Comparison of ENCODE assay signal across 19 cellular contexts in the genomic region with DNA sequence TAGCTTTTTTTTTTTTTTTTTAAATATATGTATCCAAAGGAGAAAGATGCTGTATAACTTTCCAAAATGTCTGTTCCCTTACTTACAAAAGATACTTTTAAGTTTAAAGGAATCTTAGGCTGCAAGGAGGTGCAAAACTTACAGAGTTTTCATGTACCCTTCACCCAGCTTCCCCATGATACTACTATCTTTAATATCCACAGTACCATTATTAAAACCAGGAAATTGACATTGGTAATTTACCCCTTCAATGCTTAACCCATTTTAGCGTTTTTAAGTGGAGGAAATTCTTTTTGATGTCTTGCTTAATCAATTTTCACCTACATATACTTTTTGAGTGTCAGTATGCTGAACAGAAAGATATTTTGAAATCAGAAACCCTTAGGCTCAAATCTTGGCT.
DNase-seq lines count a peak whose midpoint lies in the region; ATAC-seq and TF ChIP-seq lines count a peak whose summit lies in the region.
"Had no signal": no experiment of that assay in that cellular context is flagged by ENCODE, and none has a peak within 500 bp of the region (broad histone marks: within the 10 kb centered on the region; RNA-seq: fewer than 3 reads in every experiment).

No MANE protein-coding gene starts in this region.

- TF ChIP-seq CTCF in DND-41 (IDR thresholded peaks at IDR 0.05; ENCODE audit: borderline replicate concordance, extremely low read depth, low read length, poor library complexity, severe bottlenecking) (no peak), mesothelial cell of epicardium (IDR thresholded peaks at IDR 0.05; ENCODE audit: unreplicated experiment) (no peak)

- H3K4me3 ChIP-seq in BLaER1 (no peak overlapping the region), DND-41 (ENCODE audit: low read depth in 1 of 2, low read length in 2 of 2) (no peak overlapping the region)
- H3K4me3 ChIP-seq: GM12878, GM23338 had no signal

- H3K27me3 Mint-ChIP-seq in mesothelial cell of epicardium (ENCODE audit: low read depth), result no peaks in the 10 kb centered on the region
- H3K27me3 Mint-ChIP-seq: CD4-positive, alpha-beta T cell; CD8-positive, alpha-beta memory T cell had no signal

- peak overlapping the region; percentile 53; the same call in 1 of the 2 replicates for H3K27ac ChIP-seq in BLaER1
- H3K27ac ChIP-seq in DND-41 (ENCODE audit: low read length), result peak overlapping the region; percentile 65
- H3K27ac ChIP-seq in KOPT-K1 (ENCODE audit: low read depth, low read length, poor library complexity, severe bottlenecking), result peak overlapping the region; percentile 91

- ATAC-seq in DND-41 (ENCODE audit: insufficient read depth, low read depth) (no peak), GM21825 (IDR thresholded peaks at IDR 0.05; ENCODE audit: unreplicated experiment) (no peak)
- ATAC-seq: GM12878, GM23338, HCT116 had no signal

- H3K4me1 Mint-ChIP-seq in mesothelial cell of epicardium, result peaks cover 61% of the 10 kb centered on the region

- H3K9me3 Mint-ChIP-seq in mesothelial cell of epicardium, result peaks cover 14% of the 10 kb centered on the region
- H3K9me3 Mint-ChIP-seq: CD4-positive, alpha-beta T cell had no signal

- peaks cover 12% of the 10 kb centered on the region for H3K9me3 ChIP-seq in BLaER1
- no peaks in the 10 kb centered on the region for H3K9me3 ChIP-seq in DND-41 (ENCODE audit: insufficient read depth, low read length, severe bottlenecking)
- H3K9me3 ChIP-seq in KOPT-K1 (ENCODE audit: insufficient read depth, low read length, poor library complexity, severe bottlenecking), result no peaks in the 10 kb centered on the region

- no peaks in the 10 kb centered on the region for H3K27me3 ChIP-seq in BLaER1
- H3K27me3 ChIP-seq in DND-41 (ENCODE audit: insufficient read depth, low read length, poor library complexity), result no peaks in the 10 kb centered on the region

- H4K20me1 ChIP-seq in BLaER1 (peaks cover 19% of the 10 kb centered on the region; the same call in 1 of the 2 replicates), DND-41 (ENCODE audit: insufficient read depth, low read length) (no peaks in the 10 kb centered on the region)

- H3K4me1 ChIP-seq in BLaER1 (peaks cover 43% of the 10 kb centered on the region), DND-41 (ENCODE audit: insufficient read depth, low read length) (peaks cover 34% of the 10 kb centered on the region)

- DNase-seq in DND-41 (no peak), mesothelial cell of epicardium (ENCODE audit: low spot score in 2 of 2, unreplicated experiment in 2 of 2) (no peak), GDM1 (lab: John Stamatoyannopoulos, UW) (no peak), NCI-H2081 treated with DMSO at 0.1 percent for 48 hours (lab: John Stamatoyannopoulos, UW) (no peak), cerebellum (ENCODE audit: low spot score) (no peak)
- DNase-seq: 8988T; CD4-positive, alpha-beta T cell; CD8-positive, alpha-beta memory T cell; DMS53; DMS79 treated with DMSO at 0.1 percent for 48 hours; H9; HFFc6 had no signal

- H3K27ac Mint-ChIP-seq in mesothelial cell of epicardium, result peak overlapping the region; percentile 97
- H3K27ac Mint-ChIP-seq: CD4-positive, alpha-beta T cell; CD8-positive, alpha-beta memory T cell; GM23338 had no signal

- peaks cover 44% of the 10 kb centered on the region for H3K36me3 ChIP-seq in BLaER1
- peaks cover under 1% of the 10 kb centered on the region; the same call in 1 of the 2 replicates for H3K36me3 ChIP-seq in DND-41 (ENCODE audit: insufficient read depth, low read length)
- peaks cover 78% of the 10 kb centered on the region for H3K36me3 ChIP-seq in KOPT-K1 (ENCODE audit: insufficient read depth, low read length)

- H3K4me2 ChIP-seq in BLaER1 (peak overlapping the region; percentile 79), DND-41 (ENCODE audit: insufficient read depth, low read length) (no peak overlapping the region)
- H3K4me2 ChIP-seq: GM23338 had no signal

- no peak overlapping the region for H3K4me3 Mint-ChIP-seq in mesothelial cell of epicardium
- H3K4me3 Mint-ChIP-seq: CD14-positive monocyte; CD4-positive, alpha-beta T cell; CD8-positive, alpha-beta memory T cell; GM23338; H9; HFFc6 had no signal

- peaks cover 23% of the 10 kb centered on the region for H3K36me3 Mint-ChIP-seq in mesothelial cell of epicardium
- H3K36me3 Mint-ChIP-seq: CD14-positive monocyte; CD8-positive, alpha-beta memory T cell had no signal

- H3K9ac ChIP-seq in BLaER1 (no peak overlapping the region), DND-41 (ENCODE audit: low read depth, low read length) (no peak overlapping the region)

- no peaks in the 10 kb centered on the region; the same call in 1 of the 2 replicates for H3K79me2 ChIP-seq in DND-41 (ENCODE audit: insufficient read depth, low read length)

- H2AFZ ChIP-seq in DND-41 (ENCODE audit: low read depth, low read length), result no peak overlapping the region
- H2AFZ ChIP-seq: GM23338 had no signal
